In genomic region chr10:132746386-132746785, GRCh38 we compare ENCODE assay signal across 22 cellular contexts. TPM values are rescaled to one million over a fixed set of nuclear protein-coding genes. Genes with fewer than 3 reads are reported as not detected.
"Had no signal": no experiment of that assay in that cellular context is flagged by ENCODE, and none has a peak within 500 bp of the region (broad histone marks: within the 10 kb centered on the region; RNA-seq: fewer than 3 reads in every experiment).

No MANE protein-coding gene starts in this region.

- H3K4me1 ChIP-seq: left ventricle myocardium inferior, prostate gland, right atrium auricular region, upper lobe of left lung had no signal

- H3K9me3 ChIP-seq: left ventricle myocardium inferior, prostate gland, right atrium auricular region, upper lobe of left lung had no signal

- H3K36me3 Mint-ChIP-seq: activated naive CD8-positive, alpha-beta T cell treated with anti-CD3 and anti-CD28 coated beads for 36 hours had no signal

- H3K27ac ChIP-seq: left ventricle myocardium inferior, prostate gland, right atrium auricular region, skin epidermis, upper lobe of left lung had no signal

- H3K27ac Mint-ChIP-seq: activated CD4-positive, alpha-beta T cell treated with anti-CD3 and anti-CD28 coated beads, Interleukin-2, amount 10 ng/mL, durations not matched to agents 24 days and 14 days; activated CD8-positive, alpha-beta T cell treated with anti-CD3 and anti-CD28 coated beads for 36 hours; activated naive CD8-positive, alpha-beta T cell treated with anti-CD3 and anti-CD28 coated beads for 36 hours; activated T-helper 17 cell treated with anti-CD3 and anti-CD28 coated beads, Interleukin-2, amount 50 U/mL, for 72 hours; naive B cell; stimulated activated naive CD8-positive, alpha-beta T cell treated with anti-CD3 and anti-CD28 coated beads, Interleukin-15, amount 100 ng/mL, for 72 hours had no signal

- H3K27me3 Mint-ChIP-seq: activated CD4-positive, alpha-beta T cell treated with anti-CD3 and anti-CD28 coated beads, Interleukin-2, amount 10 ng/mL, durations not matched to agents 24 days and 14 days; activated CD8-positive, alpha-beta T cell treated with anti-CD3 and anti-CD28 coated beads for 36 hours; activated naive CD8-positive, alpha-beta T cell treated with anti-CD3 and anti-CD28 coated beads for 36 hours; activated T-helper 17 cell treated with anti-CD3 and anti-CD28 coated beads, Interleukin-2, amount 50 U/mL, for 72 hours; naive B cell; stimulated activated naive CD8-positive, alpha-beta T cell treated with anti-CD3 and anti-CD28 coated beads, Interleukin-15, amount 100 ng/mL, for 72 hours had no signal

- H3K27me3 ChIP-seq: right atrium auricular region, upper lobe of left lung had no signal

- H3K4me3 Mint-ChIP-seq: activated CD4-positive, alpha-beta T cell treated with anti-CD3 and anti-CD28 coated beads, Interleukin-2, amount 10 ng/mL, durations not matched to agents 24 days and 14 days; activated CD8-positive, alpha-beta T cell treated with anti-CD3 and anti-CD28 coated beads for 36 hours; activated naive CD8-positive, alpha-beta T cell treated with anti-CD3 and anti-CD28 coated beads for 36 hours; activated T-helper 17 cell treated with anti-CD3 and anti-CD28 coated beads, Interleukin-2, amount 50 U/mL, for 72 hours; naive B cell; neural crest cell; stimulated activated naive CD8-positive, alpha-beta T cell treated with anti-CD3 and anti-CD28 coated beads, Interleukin-15, amount 100 ng/mL, for 72 hours had no signal

- DNase-seq: activated CD4-positive, alpha-beta T cell treated with anti-CD3 and anti-CD28 coated beads, Interleukin-2, amount 10 ng/mL, durations not matched to agents 24 days and 14 days; activated CD8-positive, alpha-beta T cell treated with anti-CD3 and anti-CD28 coated beads for 36 hours; activated naive CD4-positive, alpha-beta T cell; activated naive CD8-positive, alpha-beta T cell treated with anti-CD3 and anti-CD28 coated beads for 36 hours; activated T-cell treated with anti-CD3 and anti-CD28 coated beads, Interleukin-2, amount 50 U/mL, for 1 hour; amniotic stem cell; erythroblast; left ventricle myocardium inferior; mammary epithelial cell; naive B cell; stimulated activated CD4-positive, alpha-beta T cell treated with anti-CD3 and anti-CD28 coated beads, Interleukin-15, amount 100 ng/mL, for 24 hours; stimulated activated CD4-positive, alpha-beta T cell treated with anti-CD3 and anti-CD28 coated beads, Interleukin-4, amount 100 ng/mL, for 1 hour; stimulated activated naive CD8-positive, alpha-beta T cell treated with anti-CD3 and anti-CD28 coated beads, Interleukin-15, amount 100 ng/mL, for 72 hours had no signal

- ATAC-seq: activated CD8-positive, alpha-beta T cell treated with anti-CD3 and anti-CD28 coated beads for 36 hours; activated T-helper 17 cell treated with anti-CD3 and anti-CD28 coated beads, Interleukin-2, amount 50 U/mL, for 72 hours had no signal

- H3K4me1 Mint-ChIP-seq: activated CD4-positive, alpha-beta T cell treated with anti-CD3 and anti-CD28 coated beads, Interleukin-2, amount 10 ng/mL, durations not matched to agents 24 days and 14 days; activated naive CD8-positive, alpha-beta T cell treated with anti-CD3 and anti-CD28 coated beads for 36 hours; activated T-helper 17 cell treated with anti-CD3 and anti-CD28 coated beads, Interleukin-2, amount 50 U/mL, for 72 hours; naive B cell; stimulated activated naive CD8-positive, alpha-beta T cell treated with anti-CD3 and anti-CD28 coated beads, Interleukin-15, amount 100 ng/mL, for 72 hours had no signal

- H3K9me3 Mint-ChIP-seq: activated CD4-positive, alpha-beta T cell treated with anti-CD3 and anti-CD28 coated beads, Interleukin-2, amount 10 ng/mL, durations not matched to agents 24 days and 14 days; activated CD8-positive, alpha-beta T cell treated with anti-CD3 and anti-CD28 coated beads for 36 hours; activated naive CD8-positive, alpha-beta T cell treated with anti-CD3 and anti-CD28 coated beads for 36 hours; activated T-helper 17 cell treated with anti-CD3 and anti-CD28 coated beads, Interleukin-2, amount 50 U/mL, for 72 hours; naive B cell; neural crest cell; stimulated activated naive CD8-positive, alpha-beta T cell treated with anti-CD3 and anti-CD28 coated beads, Interleukin-15, amount 100 ng/mL, for 72 hours had no signal

- H3K4me3 ChIP-seq: left ventricle myocardium inferior, prostate gland, right atrium auricular region, skin epidermis, upper lobe of left lung had no signal

RNA-seq across cellular contexts. Expression of gene NKX6-2, which starts 39.6 kb away (rescaled TPM):
- total RNA-seq: activated CD4-positive, alpha-beta T cell treated with anti-CD3 and anti-CD28 coated beads, Interleukin-2, amount 10 ng/mL, durations not matched to agents 24 days and 14 days; activated CD8-positive, alpha-beta T cell treated with anti-CD3 and anti-CD28 coated beads for 36 hours; activated naive CD8-positive, alpha-beta T cell treated with anti-CD3 and anti-CD28 coated beads for 36 hours; activated T-helper 17 cell treated with anti-CD3 and anti-CD28 coated beads, Interleukin-2, amount 50 U/mL, for 72 hours; left ventricle myocardium inferior; mammary epithelial cell; mononuclear cell; neural crest cell; osteocyte; right atrium auricular region; temporal lobe; upper lobe of left lung had no signal
- polyA plus RNA-seq: mammary epithelial cell had no signal
